In genomic region chr1:1001631-1002300, GRCh38 we compare ENCODE assay signal across 8 cellular contexts. TPM values are rescaled to one million over a fixed set of nuclear protein-coding genes. Genes with fewer than 3 reads are reported as not detected.
DNase-seq lines count a peak whose midpoint lies in the region; ATAC-seq and TF ChIP-seq lines count a peak whose summit lies in the region.

No MANE protein-coding gene starts in this region.

- H3K27ac Mint-ChIP-seq in chondrocyte (ENCODE audit: unreplicated experiment), result peak overlapping the region; percentile 76

- no peaks in the 10 kb centered on the region for H3K27me3 Mint-ChIP-seq in chondrocyte (ENCODE audit: low read depth)

- ATAC-seq in HG03159 (IDR thresholded peaks at IDR 0.05; ENCODE audit: unreplicated experiment), result no peak

- DNase-seq in GDM1 (lab: John Stamatoyannopoulos, UW), result peak; percentile 27
- peak; percentile 35 for DNase-seq in LHCN-M2 (ENCODE audit: low read depth)
- peak; percentile 86 for DNase-seq in activated CD4-positive, CD25-positive, alpha-beta regulatory T cell treated with anti-CD3 and anti-CD28 coated beads, Interleukin-2, amount 50 U/mL, for 72 hours
- DNase-seq in chondrocyte (ENCODE audit: low spot score), result no peak
- peak; percentile 87 for DNase-seq in left kidney (ENCODE audit: low read depth, low spot score)
- DNase-seq in stimulated activated CD4-positive, alpha-beta T cell treated with anti-CD3 and anti-CD28 coated beads, Interleukin-4, amount 100 ng/mL, for 1 hour, result peak; percentile 75
- DNase-seq in NCI-H2107 treated with DMSO at 0.1 percent for 48 hours (lab: John Stamatoyannopoulos, UW; ENCODE audit: unreplicated experiment), result no peak

- peaks cover 29% of the 10 kb centered on the region for H3K4me1 Mint-ChIP-seq in chondrocyte (ENCODE audit: low read depth)

- peak; percentile 96 for TF ChIP-seq CTCF in chondrocyte (IDR thresholded peaks at IDR 0.05)

- H3K4me3 Mint-ChIP-seq in chondrocyte (ENCODE audit: unreplicated experiment), result peak overlapping the region; percentile 91

- peaks cover 4% of the 10 kb centered on the region for H3K36me3 Mint-ChIP-seq in chondrocyte (ENCODE audit: low read depth)

- H3K9me3 Mint-ChIP-seq in chondrocyte (ENCODE audit: low read depth), result no peaks in the 10 kb centered on the region

RNA-seq across cellular contexts. Expression of gene HES4, which starts 1.9 kb away (rescaled TPM):
- 2.4 and 2.9 TPM in 2 replicates for total RNA-seq in LHCN-M2 (2014; rRNA removed)
- polyA plus RNA-seq in LHCN-M2 (2012), result 2.7 TPM
- 56.6 to 137 TPM (median 136 TPM) in 3 replicates for total RNA-seq in chondrocyte

RNA-seq across cellular contexts. Expression of gene ISG15, which starts 11.5 kb away (rescaled TPM):
- total RNA-seq in LHCN-M2 (2014; rRNA removed) (77.6 and 161 TPM in 2 replicates), chondrocyte (28.5 to 42.8 TPM (median 42.2 TPM) in 3 replicates)
- polyA plus RNA-seq in LHCN-M2 (2012), result 81.6 TPM

RNA-seq across cellular contexts. Expression of gene AGRN, which starts 18.2 kb away (rescaled TPM):
- total RNA-seq in LHCN-M2 (2014; rRNA removed) (13.3 and 15.5 TPM in 2 replicates), chondrocyte (138 to 221 TPM (median 219 TPM) in 3 replicates)
- polyA plus RNA-seq in LHCN-M2 (2012), result 22.2 TPM

RNA-seq across cellular contexts. Expression of gene PERM1, which starts 19.9 kb away (rescaled TPM):
- not detected in 2 replicates for total RNA-seq in LHCN-M2 (2014; rRNA removed)
- polyA plus RNA-seq in LHCN-M2 (2012), result 0.12 TPM
- total RNA-seq in chondrocyte, result 0.12 to 0.37 TPM (median 0.31 TPM) in 3 replicates

RNA-seq across cellular contexts. Expression of gene PLEKHN1, which starts 35.5 kb away (rescaled TPM):
- total RNA-seq in LHCN-M2 (2014; rRNA removed) (0.19 and 0.40 TPM in 2 replicates), chondrocyte (0.17 to 0.73 TPM (median 0.38 TPM) in 3 replicates)
- 0.80 TPM for polyA plus RNA-seq in LHCN-M2 (2012)

Comparison
In these comparisons a context has a peak if more than half of its experiments do, and no peak if none do; other contexts are left out.
1. DNase-seq: peak in GDM1 (single experiment), LHCN-M2 (single experiment), activated CD4-positive, CD25-positive, alpha-beta regulatory T cell treated with anti-CD3 and anti-CD28 coated beads, Interleukin-2, amount 50 U/mL, for 72 hours (single experiment), left kidney (single experiment) and stimulated activated CD4-positive, alpha-beta T cell treated with anti-CD3 and anti-CD28 coated beads, Interleukin-4, amount 100 ng/mL, for 1 hour (single experiment); none in chondrocyte (single experiment) and NCI-H2107 treated with DMSO at 0.1 percent for 48 hours (single experiment).
2. RNA of gene HES4, which starts 1.9 kb away (total RNA-seq): 56.6 to 137 TPM in chondrocyte; 2.4 to 2.9 TPM in LHCN-M2; every median in the first group is over 10 times any median in the second.